Comparison of ENCODE assay signal across 19 cellular contexts in the genomic region with DNA sequence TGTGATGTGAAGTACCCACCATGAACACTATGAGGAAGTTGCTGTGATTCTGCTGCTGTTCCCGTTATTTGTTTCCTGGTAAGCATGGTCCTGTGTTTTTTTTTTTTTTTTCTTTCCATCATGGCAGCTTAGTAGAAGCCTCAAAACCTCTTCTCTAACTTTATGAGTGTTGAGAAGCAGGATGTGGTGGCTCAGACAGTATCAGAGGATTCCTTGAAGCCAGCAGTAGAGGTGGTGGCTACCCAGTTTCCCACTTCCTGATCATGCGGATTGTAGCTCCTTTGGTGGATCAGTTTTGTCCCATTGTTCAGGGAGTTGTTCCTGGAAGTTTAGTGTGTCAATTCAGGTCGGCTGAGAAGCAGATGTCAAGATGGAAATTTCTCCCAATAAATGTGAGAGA.
DNase-seq lines count a peak whose midpoint lies in the region; ATAC-seq, FAIRE-seq and TF ChIP-seq lines count a peak whose summit lies in the region.
"Had no signal": no experiment of that assay in that cellular context is flagged by ENCODE, and none has a peak within 500 bp of the region (broad histone marks: within the 10 kb centered on the region; RNA-seq: fewer than 3 reads in every experiment).

No MANE protein-coding gene starts in this region.

- no peak for TF ChIP-seq RAD21 in H1 (IDR thresholded peaks at IDR 0.05 in 1 of 2, conservative IDR thresholded peaks at IDR 0.05 in 1 of 2; ENCODE audit: low read depth in 2 of 2, low read length in 2 of 2)

- FAIRE-seq in H1 (lab: Jason Lieb, UNC) = no peak
- FAIRE-seq: A549, D721Med, GM12892, GM18507 had no signal

- CTCF ChIA-PET in H1 (lab: Charles Lee; ENCODE audit: partially characterized antibody) = interaction anchor here (0.6 to 0.7 kb wide), 2 partner anchors 105 to 1074 kb away, joined by 3 to 5 read pairs; no protein-coding TSS in a partner anchor

- H3K36me3 ChIP-seq in H1 (ENCODE audit: control insufficient read depth in 2 of 4, insufficient read depth in 4 of 4, low read length in 3 of 4) (no peaks in the 10 kb centered on the region), neural progenitor cell (no peaks in the 10 kb centered on the region), uterus (no peaks in the 10 kb centered on the region)

- 95% methylated on average over 3 of the region's 3 CpGs; no CpG with 5 or more reads in 1 of the 2 experiments for WGBS in H1 (ENCODE audit: extremely low coverage in 1 of 2, insufficient coverage in 1 of 2, insufficient read length in 1 of 2, insufficient replicate concordance in 2 of 2, low coverage in 1 of 2, low lambda C conversion rate in 2 of 2, missing lambda C conversion rate in 1 of 2), 2 experiments

- H3K79me2 ChIP-seq in H1 (ENCODE audit: control insufficient read depth in 1 of 2, insufficient read depth in 2 of 2, low read length in 2 of 2) = no peaks in the 10 kb centered on the region
- no peaks in the 10 kb centered on the region for H3K79me2 ChIP-seq in neural progenitor cell (ENCODE audit: low read depth)

- no peak overlapping the region for H3K18ac ChIP-seq in H1 (ENCODE audit: extremely low read depth, low read length)

- H3K36me3 Mint-ChIP-seq in neural progenitor cell = no peaks in the 10 kb centered on the region

- H3K14ac ChIP-seq in H1 (ENCODE audit: insufficient read length) = no peak overlapping the region

- TF ChIP-seq POLR2A in H1 (IDR thresholded peaks at IDR 0.05; ENCODE audit: control extremely low read depth in 1 of 2, low read depth in 2 of 2, low read length in 2 of 2) (no peak), uterus (IDR thresholded peaks at IDR 0.05) (no peak)

- no peak overlapping the region for H3K56ac ChIP-seq in H1 (replicated peaks; ENCODE audit: insufficient read length, low read depth, low read length)

- H4K20me1 ChIP-seq in H1 (replicated peaks in 1 of 2; ENCODE audit: control insufficient read depth in 1 of 2, insufficient read depth in 2 of 2, low read length in 2 of 2) (no peaks in the 10 kb centered on the region), neural progenitor cell (ENCODE audit: low read depth) (no peaks in the 10 kb centered on the region)

- no peak for TF ChIP-seq EP300 in H1 (IDR thresholded peaks at IDR 0.05; ENCODE audit: borderline replicate concordance in 1 of 2, low read depth in 2 of 2, low read length in 2 of 2)

- no peak overlapping the region for H4K91ac ChIP-seq in H1 (replicated peaks; ENCODE audit: insufficient read length, low read length)

- intact Hi-C loops in uterus (cut with DNase I; ENCODE audit: low total_unique reads) = no loop called here

- H2BK120ac ChIP-seq in H1 (replicated peaks; ENCODE audit: low read depth, low read length) = no peak overlapping the region

- H3K9me3 ChIP-seq in H1 (ENCODE audit: insufficient read depth in 2 of 2, low read depth in 1 of 2, low read length in 1 of 2) (peaks cover 5 to 9% of the 10 kb centered on the region in 2 experiments; a peak in 2 of 4 replicates), neural progenitor cell (ENCODE audit: low read depth) (no peaks in the 10 kb centered on the region), uterus (no peaks in the 10 kb centered on the region)
- H3K9me3 ChIP-seq: A549, Caco-2 had no signal

- no peak overlapping the region for H3K27ac Mint-ChIP-seq in neural progenitor cell
- H3K27ac Mint-ChIP-seq: CD4-positive, alpha-beta T cell had no signal

- H2BK12ac ChIP-seq in H1 (ENCODE audit: low read depth, low read length) = no peak overlapping the region

- peak; percentile 26 for DNase-seq in DMS153 (lab: John Stamatoyannopoulos, UW)
- no peak for DNase-seq in DMS153 treated with DMSO at 0.1 percent for 48 hours (lab: John Stamatoyannopoulos, UW; ENCODE audit: unreplicated experiment)
- DNase-seq in Jurkat, Clone E6-1 (ENCODE audit: low read depth, low spot score) = peak; percentile 64
- no peak for DNase-seq in H1 (ENCODE audit: low read depth in 1 of 2, low spot score in 2 of 2)
- no peak for DNase-seq in neural progenitor cell (ENCODE audit: low spot score)
- DNase-seq in uterus = no peak
- DNase-seq: AML-193; Caco-2; CD4-positive, alpha-beta T cell; GDM1; GOT3; H9 had no signal

- H3K4me3 ChIP-seq in Jurkat, Clone E6-1 (ENCODE audit: low read length) = no peak overlapping the region
- H3K4me3 ChIP-seq in H1 (ENCODE audit: extremely low read depth in 1 of 4, insufficient read depth in 2 of 4, low read depth in 3 of 4, low read length in 4 of 4) (no peak overlapping the region), neural progenitor cell (no peak overlapping the region), uterus (no peak overlapping the region)
- H3K4me3 ChIP-seq: A549 had no signal

- POLR2A ChIA-PET in H1 (lab: Charles Lee; ENCODE audit: partially characterized antibody) = interaction anchor here (0.7 kb wide), 1 partner anchor 9 kb away, joined by 4 read pairs; no protein-coding TSS in a partner anchor

- H3K4me3 Mint-ChIP-seq in neural progenitor cell = no peak overlapping the region
- H3K4me3 Mint-ChIP-seq: CD4-positive, alpha-beta T cell; H9 had no signal

- H3K9ac ChIP-seq in H1 (replicated peaks in 1 of 4; ENCODE audit: extremely low read depth in 1 of 4, low read depth in 3 of 4, low read length in 3 of 4) (no peak overlapping the region), neural progenitor cell (no peak overlapping the region)

- no peak overlapping the region for H3K23ac ChIP-seq in H1 (ENCODE audit: insufficient read length)

- H3K23me2 ChIP-seq in H1 (ENCODE audit: low read depth, low read length) = no peaks in the 10 kb centered on the region

- H3K4me1 Mint-ChIP-seq in neural progenitor cell = peaks cover 2% of the 10 kb centered on the region

- no peaks in the 10 kb centered on the region for H3K79me1 ChIP-seq in H1 (ENCODE audit: low read depth, low read length)

- no peak overlapping the region for H4K5ac ChIP-seq in H1 (ENCODE audit: insufficient read length, low read depth, low read length)

- peaks cover 11% of the 10 kb centered on the region for H3K9me3 Mint-ChIP-seq in neural progenitor cell
- H3K9me3 Mint-ChIP-seq: CD4-positive, alpha-beta T cell had no signal

- no peak overlapping the region for H2AK5ac ChIP-seq in H1 (ENCODE audit: low read depth, low read length)

- H3K4me2 ChIP-seq in H1 (ENCODE audit: insufficient read depth in 1 of 2, low read depth in 2 of 2, low read length in 2 of 2) (no peak overlapping the region), neural progenitor cell (no peak overlapping the region)
- H3K4me2 ChIP-seq: A549 had no signal

- no peak overlapping the region for H2BK15ac ChIP-seq in H1 (ENCODE audit: low read length)

- no peaks in the 10 kb centered on the region for H3K4me1 ChIP-seq in H1 (replicated peaks in 1 of 4; ENCODE audit: control insufficient read depth in 3 of 4, insufficient read depth in 4 of 4, low read length in 3 of 4)
- H3K4me1 ChIP-seq in neural progenitor cell = no peaks in the 10 kb centered on the region
- H3K4me1 ChIP-seq in uterus = no peaks in the 10 kb centered on the region
- H3K4me1 ChIP-seq: A549, Caco-2 had no signal

- H2BK5ac ChIP-seq in H1 (ENCODE audit: low read depth, low read length) = no peak overlapping the region

- H2BK20ac ChIP-seq in H1 (ENCODE audit: low read length) = no peak overlapping the region

- ATAC-seq in HG02884 (IDR thresholded peaks at IDR 0.05; ENCODE audit: unreplicated experiment) = no peak

- no peaks in the 10 kb centered on the region for H3K27me3 ChIP-seq in H1 (replicated peaks in 1 of 4; ENCODE audit: control insufficient read depth in 3 of 4, extremely low read depth in 1 of 4, insufficient read depth in 3 of 4, low read length in 3 of 4)
- no peaks in the 10 kb centered on the region for H3K27me3 ChIP-seq in neural progenitor cell
- no peaks in the 10 kb centered on the region for H3K27me3 ChIP-seq in uterus

- 0 out of 2 replicates have a peak overlapping the region, but pooled peaks have one; percentile 4 for H2AFZ ChIP-seq in H1 (ENCODE audit: low read length)
- peak overlapping the region; percentile 44 for H2AFZ ChIP-seq in neural progenitor cell (replicated peaks)

- no peak overlapping the region for H3K4ac ChIP-seq in H1 (replicated peaks; ENCODE audit: insufficient read length, low read depth, low read length)

- no peak overlapping the region for H4K8ac ChIP-seq in H1 (ENCODE audit: extremely low read depth, insufficient read depth, low read length)

- no peak overlapping the region for H3K27ac ChIP-seq in H1 (ENCODE audit: low read depth, low read length)
- no peak overlapping the region for H3K27ac ChIP-seq in neural progenitor cell
- H3K27ac ChIP-seq in uterus = no peak overlapping the region
- H3K27ac ChIP-seq: 22Rv1, A549, C4-2B had no signal

- H3K27me3 Mint-ChIP-seq in neural progenitor cell (ENCODE audit: insufficient read depth, low read depth) = peaks cover 2% of the 10 kb centered on the region

- TF ChIP-seq CTCF in H1 (IDR thresholded peaks at IDR 0.05; ENCODE audit: control extremely low read depth in 1 of 3, insufficient read depth in 1 of 3, low read depth in 1 of 3, low read length in 3 of 3) (no peak), neural progenitor cell (IDR thresholded peaks at IDR 0.05) (no peak), uterus (IDR thresholded peaks at IDR 0.05) (no peak)

- no peaks in the 10 kb centered on the region for H3F3A ChIP-seq in neural progenitor cell (ENCODE audit: low read depth)

TF ChIP-seq in H1, 55 proteins besides CTCF, POLR2A, EP300 and RAD21 (continues in another document):
- TF ChIP-seq KDM5A (IDR thresholded peaks at IDR 0.05; ENCODE audit: low read length) (no peak), HDAC6 (IDR thresholded peaks at IDR 0.05; ENCODE audit: low read depth, low read length) (no peak), HDAC2 (IDR thresholded peaks at IDR 0.05; ENCODE audit: borderline replicate concordance in 1 of 2, low read depth in 2 of 2, low read length in 2 of 2) (no peak), BACH1 (IDR thresholded peaks at IDR 0.05; ENCODE audit: low read length) (no peak), TEAD4 (IDR thresholded peaks at IDR 0.05; ENCODE audit: low read depth, low read length) (no peak), CEBPB (IDR thresholded peaks at IDR 0.05; ENCODE audit: low read depth, low read length) (no peak), TCF12 (IDR thresholded peaks at IDR 0.05; ENCODE audit: low read depth, low read length) (no peak), TBP (IDR thresholded peaks at IDR 0.05; ENCODE audit: low read depth, low read length) (no peak), POLR2AphosphoS5 (IDR thresholded peaks at IDR 0.05; ENCODE audit: low read depth, low read length) (no peak), SIX5 (IDR thresholded peaks at IDR 0.05; ENCODE audit: low read depth, low read length) (no peak), GTF2F1 (IDR thresholded peaks at IDR 0.05; ENCODE audit: borderline replicate concordance, low read depth, low read length) (no peak), TAF7 (optimal IDR thresholded peaks at IDR 0.05; ENCODE audit: borderline replicate concordance, low read depth, low read length) (no peak)

Comparison
In these comparisons a context has a peak if more than half of its experiments do, and no peak if none do; other contexts are left out.
1. DNase-seq: peak in DMS153 (single experiment) and Jurkat, Clone E6-1 (single experiment); none in DMS153 treated with DMSO at 0.1 percent for 48 hours (single experiment), H1 (0 of 2), neural progenitor cell (single experiment) and uterus (0 of 2).